ENCODE assay signal across 8 cellular contexts in genomic region chr22:37259540-37260029, GRCh38. TPM values are rescaled to one million over a fixed set of nuclear protein-coding genes. Genes with fewer than 3 reads are reported as not detected.
A peak's percentile ranks its signal among the peaks of the same experiment; 100 is the strongest.
DNase-seq lines count a peak whose midpoint lies in the region; ATAC-seq and TF ChIP-seq lines count a peak whose summit lies in the region.

No MANE protein-coding gene starts in this region.

- in situ Hi-C loops in astrocyte of the spinal cord (cut with HindIII; ENCODE audit: low sequenced_read_pairs), result no loop called here

- TF ChIP-seq CTCF in astrocyte of the spinal cord (IDR thresholded peaks at IDR 0.05; ENCODE audit: low read depth, low read length) (peak; percentile 80), mesothelial cell of epicardium (IDR thresholded peaks at IDR 0.05; ENCODE audit: unreplicated experiment) (peak; percentile 41)

- peak overlapping the region; percentile 25 for H3K4me3 ChIP-seq in HUES6 (ENCODE audit: low read depth, low read length)
- peak overlapping the region; percentile 1 for H3K4me3 ChIP-seq in astrocyte of the spinal cord (ENCODE audit: low read depth, low read length)

- peaks cover 17% of the 10 kb centered on the region for H3K4me1 ChIP-seq in HUES6 (ENCODE audit: control insufficient read depth, insufficient read depth, low read length)

- H3K36me3 ChIP-seq in HUES6 (ENCODE audit: control insufficient read depth, insufficient read depth, low read length), result no peaks in the 10 kb centered on the region

- peaks cover 13% of the 10 kb centered on the region for H3K9me3 ChIP-seq in HUES6 (ENCODE audit: control insufficient read depth, insufficient read depth, low read depth, low read length)

- H3K9me3 Mint-ChIP-seq in mesothelial cell of epicardium, result peaks cover 8% of the 10 kb centered on the region

- H3K27ac ChIP-seq in HUES6 (ENCODE audit: low read depth, low read length), result no peak overlapping the region

- peaks cover 48% of the 10 kb centered on the region for H3K27me3 Mint-ChIP-seq in mesothelial cell of epicardium (ENCODE audit: low read depth)

- peak overlapping the region; percentile 21 for H3K27ac Mint-ChIP-seq in mesothelial cell of epicardium

- no peak for ATAC-seq in HG02678 (IDR thresholded peaks at IDR 0.05; ENCODE audit: unreplicated experiment)

- H3K27me3 ChIP-seq in HUES6 (ENCODE audit: control insufficient read depth, insufficient read depth, low read length), result peaks cover 18% of the 10 kb centered on the region

- DNase-seq in NCI-H82 (lab: John Stamatoyannopoulos, UW), result peak; percentile 50
- no peak for DNase-seq in NCI-H82 treated with DMSO at 0.1 percent for 48 hours (lab: John Stamatoyannopoulos, UW; ENCODE audit: unreplicated experiment)
- DNase-seq in astrocyte of the spinal cord (ENCODE audit: low read depth, low spot score), result peak; percentile 52
- DNase-seq in mesothelial cell of epicardium (ENCODE audit: low spot score in 2 of 2, unreplicated experiment in 2 of 2), result peak in 1 of 2 experiments; percentile 49
- no peak for DNase-seq in NCI-H2171 treated with DMSO at 0.1 percent for 48 hours (lab: John Stamatoyannopoulos, UW)
- no peak for DNase-seq in NCI-H446 treated with DMSO at 0.1 percent for 48 hours (lab: John Stamatoyannopoulos, UW)

- H3K9ac ChIP-seq in HUES6 (ENCODE audit: low read length), result no peak overlapping the region

- peaks cover 20% of the 10 kb centered on the region for H3K4me1 Mint-ChIP-seq in mesothelial cell of epicardium

- no peaks in the 10 kb centered on the region for H3K36me3 Mint-ChIP-seq in mesothelial cell of epicardium

- peak overlapping the region; percentile 49 for H3K4me3 Mint-ChIP-seq in mesothelial cell of epicardium

RNA-seq across cellular contexts. Expression of gene RAC2, which starts 15.5 kb away (rescaled TPM):
- 6.3 to 6.5 TPM (median 6.4 TPM) in 3 replicates for total RNA-seq in mesothelial cell of epicardium

RNA-seq across cellular contexts. Expression of gene CYTH4, which starts 22.7 kb away (rescaled TPM):
- total RNA-seq in mesothelial cell of epicardium, result 0.11 TPM in 1 of 3 replicates, not detected in the others

RNA-seq across cellular contexts. Expression of gene SSTR3, which starts 47.3 kb away (rescaled TPM):
- total RNA-seq in mesothelial cell of epicardium, result 0.61 to 0.82 TPM (median 0.69 TPM) in 3 replicates

Comparison
In these comparisons a context has a peak if more than half of its experiments do, and no peak if none do; other contexts are left out.
1. DNase-seq: peak in NCI-H82 (single experiment) and astrocyte of the spinal cord (single experiment); none in NCI-H82 treated with DMSO at 0.1 percent for 48 hours (single experiment), NCI-H2171 treated with DMSO at 0.1 percent for 48 hours (single experiment) and NCI-H446 treated with DMSO at 0.1 percent for 48 hours (single experiment).